10 cellular contexts compared by ENCODE assay signal in genomic region chr1:232904566-232904965, GRCh38. TPM values are rescaled to one million over a fixed set of nuclear protein-coding genes. Genes with fewer than 3 reads are reported as not detected.
A peak's percentile ranks its signal among the peaks of the same experiment; 100 is the strongest.
DNase-seq lines count a peak whose midpoint lies in the region; ATAC-seq and TF ChIP-seq lines count a peak whose summit lies in the region.
"Had no signal": no experiment of that assay in that cellular context is flagged by ENCODE, and none has a peak within 500 bp of the region (broad histone marks: within the 10 kb centered on the region; RNA-seq: fewer than 3 reads in every experiment).

No MANE protein-coding gene starts in this region.

- no peaks in the 10 kb centered on the region for H3K9me3 ChIP-seq in neural progenitor cell (ENCODE audit: low read depth)

- intact Hi-C loops in head of caudate nucleus (cut with DNase I), result no loop called here

- peaks cover 4% of the 10 kb centered on the region for H3K27me3 Mint-ChIP-seq in neural progenitor cell (ENCODE audit: insufficient read depth, low read depth)
- H3K27me3 Mint-ChIP-seq: CD4-positive, alpha-beta T cell had no signal

- H2AFZ ChIP-seq in neural progenitor cell (replicated peaks), result no peak overlapping the region

- H3K9me3 Mint-ChIP-seq in neural progenitor cell, result peaks cover 4% of the 10 kb centered on the region
- H3K9me3 Mint-ChIP-seq: brain; CD4-positive, alpha-beta T cell had no signal

- peak; percentile 65 for ATAC-seq in GM18511 (IDR thresholded peaks at IDR 0.05; ENCODE audit: unreplicated experiment)
- ATAC-seq in esophagus mucosa, result peak; percentile 90
- no peak for ATAC-seq in HG02798 (IDR thresholded peaks at IDR 0.05; ENCODE audit: poor library complexity, unreplicated experiment)

- H3K4me3 ChIP-seq in neural progenitor cell, result no peak overlapping the region

- H4K20me1 ChIP-seq in neural progenitor cell (ENCODE audit: low read depth), result no peaks in the 10 kb centered on the region

- H3F3A ChIP-seq in neural progenitor cell (ENCODE audit: low read depth), result no peaks in the 10 kb centered on the region

- H3K27ac ChIP-seq in neural progenitor cell, result no peak overlapping the region

- H3K36me3 Mint-ChIP-seq in neural progenitor cell, result no peaks in the 10 kb centered on the region
- H3K36me3 Mint-ChIP-seq: brain had no signal

- H3K36me3 ChIP-seq in neural progenitor cell, result no peaks in the 10 kb centered on the region

- H3K4me3 Mint-ChIP-seq in neural progenitor cell, result no peak overlapping the region
- H3K4me3 Mint-ChIP-seq: brain; CD4-positive, alpha-beta T cell had no signal

- H3K9ac ChIP-seq in neural progenitor cell, result no peak overlapping the region

- H3K4me1 ChIP-seq in neural progenitor cell, result peaks cover 10% of the 10 kb centered on the region

- no peaks in the 10 kb centered on the region for H3K79me2 ChIP-seq in neural progenitor cell (ENCODE audit: low read depth)

- H3K27me3 ChIP-seq in neural progenitor cell, result no peaks in the 10 kb centered on the region

- no peak overlapping the region for H3K4me2 ChIP-seq in neural progenitor cell

- DNase-seq in A172 (ENCODE audit: low spot score) (peak; percentile 48), NCI-H460 (ENCODE audit: extremely low read depth, low read depth) (peak; percentile 61), neural progenitor cell (ENCODE audit: low spot score) (no peak), head of caudate nucleus (no peak), OCI-M1 (lab: John Stamatoyannopoulos, UW) (no peak)
- DNase-seq: CD4-positive, alpha-beta T cell had no signal

- peaks cover 46% of the 10 kb centered on the region for H3K4me1 Mint-ChIP-seq in neural progenitor cell

- H3K27ac Mint-ChIP-seq in neural progenitor cell, result no peak overlapping the region
- H3K27ac Mint-ChIP-seq: CD4-positive, alpha-beta T cell had no signal

- no peak for TF ChIP-seq CTCF in neural progenitor cell (IDR thresholded peaks at IDR 0.05)

RNA-seq across cellular contexts. Expression of gene NTPCR, which starts 45.8 kb away (rescaled TPM):
- total RNA-seq in A172 (2014; rRNA removed; shearing (Covaris generic)), result 72.1 and 87.8 TPM in 2 replicates
- 101 TPM in 2 replicates for total RNA-seq in NCI-H460 (2014; rRNA removed; shearing (Covaris generic))
- 49.6 and 70.6 TPM in 2 replicates for polyA plus RNA-seq in NCI-H460 (2014; cell fraction: nucleus; rRNA removed)
- total RNA-seq in esophagus mucosa (44.0 TPM), neural progenitor cell (ENCODE audit: low replicate concordance) (59.4 and 65.7 TPM in 2 replicates)

Comparison
In these comparisons a context has a peak if more than half of its experiments do, and no peak if none do; other contexts are left out.
1. DNase-seq: peak in A172 (single experiment) and NCI-H460 (single experiment); none in neural progenitor cell (single experiment), head of caudate nucleus (0 of 42) and OCI-M1 (single experiment).